ENCODE assay signal across 8 cellular contexts in the genomic region with DNA sequence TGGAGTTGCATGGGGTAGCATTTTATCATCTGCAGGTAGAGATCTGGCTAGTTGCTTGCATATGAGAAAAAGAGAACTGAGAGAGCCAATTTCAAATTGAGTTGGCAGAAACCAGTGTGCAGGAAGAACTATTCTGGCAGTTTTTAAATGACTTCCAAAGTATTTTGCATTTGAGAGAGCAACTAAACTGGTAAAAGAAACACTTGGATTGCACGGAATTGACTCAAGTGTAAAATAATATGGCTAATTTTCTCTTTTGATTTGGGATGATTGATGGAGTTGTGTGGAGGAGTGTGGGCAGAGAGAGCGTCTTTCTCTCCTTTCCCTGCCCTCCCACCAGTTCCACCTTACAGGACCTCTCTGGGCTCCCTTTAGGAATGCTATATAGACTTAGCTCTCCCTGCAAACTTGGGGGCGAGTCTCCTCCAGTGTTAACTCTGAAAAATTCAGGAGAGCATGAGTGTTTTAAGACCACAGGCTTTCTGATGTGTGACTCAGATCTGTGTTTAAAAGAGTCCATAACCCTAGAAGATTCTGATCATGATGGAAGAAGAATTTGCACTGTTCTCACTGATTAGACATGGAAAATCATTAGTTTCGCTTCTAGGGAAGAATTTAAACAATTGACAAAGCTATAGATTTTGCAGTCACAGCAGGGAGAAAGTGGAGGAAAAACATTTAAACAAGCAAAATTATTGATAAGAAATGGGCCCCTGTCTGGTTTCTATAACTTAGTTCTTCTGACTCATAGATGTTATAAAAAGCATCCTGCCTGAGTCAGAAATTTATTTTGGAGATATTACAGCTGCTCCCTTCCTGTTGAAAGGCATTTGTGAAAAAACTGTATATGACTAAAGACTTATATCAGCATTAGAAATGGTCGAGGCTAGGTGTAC. TPM values are rescaled to one million over a fixed set of nuclear protein-coding genes. Genes with fewer than 3 reads are reported as not detected.
DNase-seq lines count a peak whose midpoint lies in the region; ATAC-seq and TF ChIP-seq lines count a peak whose summit lies in the region.

No MANE protein-coding gene starts in this region.

- 45 to 69% (median 51%) methylated on average over 5 of the region's 5 CpGs for WGBS in psoas muscle, 3 donors

- DNase-seq in AG08396 (ENCODE audit: low spot score) (peak; percentile 37), adipocyte (ENCODE audit: low read depth) (peak; percentile 78), psoas muscle (no peak), HAP-1 (ENCODE audit: low spot score in 2 of 2) (no peak), DMS 273 treated with DMSO at 0.1 percent for 48 hours (lab: John Stamatoyannopoulos, UW) (no peak)
- DNase-seq in NK-92 treated with Interleukin-12 subunit alpha and Interleukin-12 subunit beta, amount 100 ng/mL, for 24 hours (lab: John Stamatoyannopoulos, UW): no peak

- intact Hi-C loops in psoas muscle (cut with DNase I): no loop called here

- H3K36me3 ChIP-seq in adipocyte (ENCODE audit: control insufficient read depth, insufficient read depth, low read length, severe bottlenecking) (no peaks in the 10 kb centered on the region), psoas muscle (ENCODE audit: insufficient read depth in 1 of 2, low read depth in 1 of 2) (no peaks in the 10 kb centered on the region), HAP-1 (replicated peaks) (no peaks in the 10 kb centered on the region)

- H3K4me3 ChIP-seq in adipocyte (ENCODE audit: low read length) (peak overlapping the region; percentile 21), psoas muscle (no peak overlapping the region), HAP-1 (no peak overlapping the region)

- H3K27me3 ChIP-seq in adipocyte (replicated peaks; ENCODE audit: control insufficient read depth, insufficient read depth, low read length) (no peaks in the 10 kb centered on the region), psoas muscle (ENCODE audit: insufficient read depth in 3 of 3, low read length in 2 of 3) (no peaks in the 10 kb centered on the region), HAP-1 (ENCODE audit: low read depth) (no peaks in the 10 kb centered on the region)

- H3K9ac ChIP-seq in adipocyte (ENCODE audit: low read length): peak overlapping the region; percentile 17

- no peak for TF ChIP-seq CTCF in psoas muscle (IDR thresholded peaks at IDR 0.05)

- H3K4me1 ChIP-seq in adipocyte (ENCODE audit: control insufficient read depth, insufficient read depth, low read length) (peaks cover 24% of the 10 kb centered on the region), psoas muscle (peaks cover 15% of the 10 kb centered on the region), HAP-1 (peaks cover 6% of the 10 kb centered on the region)

- in situ Hi-C loops in HAP-1 (cut with MboI; ENCODE audit: low sequenced_read_pairs): no loop called here

- H3K9me3 ChIP-seq in adipocyte (ENCODE audit: control insufficient read depth, low read length) (no peaks in the 10 kb centered on the region), psoas muscle (no peaks in the 10 kb centered on the region), HAP-1 (no peaks in the 10 kb centered on the region)

- ATAC-seq in GM19328 (IDR thresholded peaks at IDR 0.05; ENCODE audit: unreplicated experiment) (peak; percentile 66), HG03175 (IDR thresholded peaks at IDR 0.05; ENCODE audit: unreplicated experiment) (peak; percentile 75), psoas muscle (peak; percentile 63 to 82 (median 76))

- H3K27ac ChIP-seq in psoas muscle: no peak overlapping the region

RNA-seq across cellular contexts. Expression of a gene that starts 24.9 kb away (rescaled TPM):
- total RNA-seq in psoas muscle: 1 to 10 TPM; 4.4 to 5.2 (median 4.9) TPM
- 1 to 10 TPM; 1.8 to 3.8 (median 2.1) TPM for polyA plus RNA-seq in psoas muscle

Comparison
In these comparisons a context has a peak if more than half of its experiments do, and no peak if none do; other contexts are left out.
1. DNase-seq: peak in AG08396 (single experiment) and adipocyte (single experiment); none in psoas muscle (0 of 2), NK-92 treated with Interleukin-12 subunit alpha and Interleukin-12 subunit beta, amount 100 ng/mL, for 24 hours (single experiment), HAP-1 (0 of 2) and DMS 273 treated with DMSO at 0.1 percent for 48 hours (single experiment).
2. Peak in every context shown above with its lines, with median percentiles within 50 percentile points of each other: ATAC-seq.